Comparison of ENCODE assay signal across 1 cellular context in genomic region chr16:29891525-29892457, GRCh38.
TF ChIP-seq lines count a peak whose summit lies in the region.

No MANE protein-coding gene starts in this region.

TF ChIP-seq in HepG2, 621 proteins besides CTCF, POLR2A, EP300 and RAD21 (continued from another document and continues in another):
- TF ChIP-seq GPBP1L1 (CRISPR knock-in tag; IDR thresholded peaks at IDR 0.05) (no peak), ZNF251 (CRISPR knock-in tag; IDR thresholded peaks at IDR 0.05) (no peak), CSRNP2 (CRISPR knock-in tag; conservative IDR thresholded peaks at IDR 0.05; ENCODE audit: low read depth) (no peak), CREB3 (CRISPR knock-in tag; IDR thresholded peaks at IDR 0.05) (no peak), SNAPC5 (CRISPR knock-in tag; IDR thresholded peaks at IDR 0.05; ENCODE audit: borderline replicate concordance) (no peak), ZNF496 (CRISPR knock-in tag; IDR thresholded peaks at IDR 0.05; ENCODE audit: insufficient replicate concordance) (no peak), ATF4 (CRISPR knock-in tag; IDR thresholded peaks at IDR 0.05) (peak in 1 of 2 experiments; percentile 20; a peak in 1 of 4 replicates), TEAD3 (CRISPR knock-in tag; optimal IDR thresholded peaks at IDR 0.05; ENCODE audit: borderline replicate concordance) (peak; percentile 76), TSC22D2 (CRISPR knock-in tag; IDR thresholded peaks at IDR 0.05; ENCODE audit: borderline replicate concordance) (no peak), GATAD2A (CRISPR knock-in tag; IDR thresholded peaks at IDR 0.05) (peak; percentile 89), RBM22 (optimal IDR thresholded peaks at IDR 0.05; ENCODE audit: low read length) (peak; percentile 42), ZBTB43 (CRISPR knock-in tag; conservative IDR thresholded peaks at IDR 0.05) (no peak; the same call in 1 of the 2 replicates), ZNF691 (CRISPR knock-in tag; IDR thresholded peaks at IDR 0.05; ENCODE audit: borderline replicate concordance, low read depth) (no peak), JARID2 (CRISPR knock-in tag; IDR thresholded peaks at IDR 0.05; ENCODE audit: insufficient replicate concordance) (no peak), TERF1 (CRISPR knock-in tag; IDR thresholded peaks at IDR 0.05) (0 out of 2 replicates have a peak, but pooled peaks have one; percentile 26), MTA1 (CRISPR knock-in tag; IDR thresholded peaks at IDR 0.05; ENCODE audit: borderline replicate concordance) (no peak), ZNF629 (CRISPR knock-in tag; conservative IDR thresholded peaks at IDR 0.05) (peak; percentile 94), TRIM24 (CRISPR knock-in tag; IDR thresholded peaks at IDR 0.05) (no peak), PATZ1 (CRISPR knock-in tag; IDR thresholded peaks at IDR 0.05) (peak; percentile 49), SIN3B (IDR thresholded peaks at IDR 0.05; ENCODE audit: low read length) (no peak), BCL6 (CRISPR knock-in tag; IDR thresholded peaks at IDR 0.05) (peak; percentile 50; the same call in 1 of the 2 replicates), ARID4A (CRISPR knock-in tag; IDR thresholded peaks at IDR 0.05; ENCODE audit: borderline replicate concordance) (peak; percentile 37; the same call in 1 of the 2 replicates), MED1 (CRISPR knock-in tag; IDR thresholded peaks at IDR 0.05) (peak; percentile 52; the same call in 1 of the 2 replicates), HOXA3 (CRISPR knock-in tag; IDR thresholded peaks at IDR 0.05) (peak; percentile 69; the same call in 1 of the 2 replicates), ZNF770 (CRISPR knock-in tag; IDR thresholded peaks at IDR 0.05) (peak; percentile 71; the same call in 1 of the 2 replicates), PLSCR1 (CRISPR knock-in tag; IDR thresholded peaks at IDR 0.05; ENCODE audit: borderline replicate concordance) (no peak), ZBTB42 (CRISPR knock-in tag; IDR thresholded peaks at IDR 0.05) (no peak), ZNF460 (CRISPR knock-in tag; IDR thresholded peaks at IDR 0.05; ENCODE audit: borderline replicate concordance) (no peak), AKNA (CRISPR knock-in tag; IDR thresholded peaks at IDR 0.05; ENCODE audit: borderline replicate concordance) (no peak), ZNF253 (CRISPR knock-in tag; IDR thresholded peaks at IDR 0.05; ENCODE audit: borderline replicate concordance) (no peak)
